Comparison of ENCODE assay signal across 39 cellular contexts in genomic region chr2:136032817-136033216, GRCh38.
"Had no signal": no experiment of that assay in that cellular context is flagged by ENCODE, and none has a peak within 500 bp of the region (broad histone marks: within the 10 kb centered on the region; RNA-seq: fewer than 3 reads in every experiment).

No MANE protein-coding gene starts in this region.

- H3K4me3 Mint-ChIP-seq: activated B cell treated with CpG ODN at 0.5 μM for 24 hours; activated CD4-positive, alpha-beta memory T cell treated with anti-CD3 and anti-CD28 coated beads for 36 hours; activated CD4-positive, alpha-beta T cell treated with anti-CD3 and anti-CD28 coated beads, Interleukin-2, amount 10 ng/mL, durations not matched to agents 24 days and 14 days; activated CD8-positive, alpha-beta T cell treated with anti-CD3 and anti-CD28 coated beads for 36 hours; activated naive CD4-positive, alpha-beta T cell treated with anti-CD3 and anti-CD28 coated beads, Interleukin-2, amount 10 ng/mL, durations not matched to agents 7 days and 5 days; activated naive CD4-positive, alpha-beta T cell treated with anti-CD3 and anti-CD28 coated beads, Interleukin-2, amount 50 U/mL, for 24 hours; activated naive CD8-positive, alpha-beta T cell; activated naive CD8-positive, alpha-beta T cell treated with anti-CD3 and anti-CD28 coated beads, Interleukin-2, amount 10 ng/mL, durations not matched to agents 7 days and 5 days; activated naive CD8-positive, alpha-beta T cell treated with anti-CD3 and anti-CD28 coated beads, Interleukin-2, amount 50 U/mL, for 24 hours; activated T-cell treated with anti-CD3 and anti-CD28 coated beads, Interleukin-2, amount 50 U/mL, for 4 hours; activated T-cell treated with anti-CD3 and anti-CD28 coated beads, Interleukin-2, amount 50 U/mL, for 72 hours; activated T-helper 1 cell treated with anti-CD3 and anti-CD28 coated beads, Interleukin-12 subunit alpha, Interleukin-12 subunit beta, Interleukin-2, Interleukin-4 antibody, amounts not matched to agents 30 ng/mL and 10 ng/mL and 1 ng/mL, durations not matched to agents 14 hours and 24 hours and 36 hours; central memory CD8-positive, alpha-beta T cell; T-helper 1 cell treated with Interleukin-12 subunit alpha and Interleukin-12 subunit beta and Interleukin-4 antibody, amounts not matched to agents 30 μg/mL and 1 μg/mL, for 36 hours; T-helper 2 cell treated with Interferon-gamma antibody and Interleukin-4, amounts not matched to agents 5 μg/mL and 100 μg/mL, for 36 hours had no signal

- H3K27ac Mint-ChIP-seq: activated B cell treated with CpG ODN at 0.5 μM for 24 hours; activated CD4-positive, alpha-beta memory T cell treated with anti-CD3 and anti-CD28 coated beads for 36 hours; activated CD4-positive, alpha-beta T cell treated with anti-CD3 and anti-CD28 coated beads, Interleukin-2, amount 10 ng/mL, durations not matched to agents 24 days and 14 days; activated CD8-positive, alpha-beta T cell treated with anti-CD3 and anti-CD28 coated beads for 36 hours; activated naive CD4-positive, alpha-beta T cell treated with anti-CD3 and anti-CD28 coated beads, Interleukin-2, amount 10 ng/mL, durations not matched to agents 7 days and 5 days; activated naive CD4-positive, alpha-beta T cell treated with anti-CD3 and anti-CD28 coated beads, Interleukin-2, amount 50 U/mL, for 24 hours; activated naive CD8-positive, alpha-beta T cell; activated naive CD8-positive, alpha-beta T cell treated with anti-CD3 and anti-CD28 coated beads, Interleukin-2, amount 10 ng/mL, durations not matched to agents 7 days and 5 days; activated naive CD8-positive, alpha-beta T cell treated with anti-CD3 and anti-CD28 coated beads, Interleukin-2, amount 50 U/mL, for 24 hours; activated T-cell treated with anti-CD3 and anti-CD28 coated beads, Interleukin-2, amount 50 U/mL, for 72 hours; activated T-helper 1 cell treated with anti-CD3 and anti-CD28 coated beads, Interleukin-12 subunit alpha, Interleukin-12 subunit beta, Interleukin-2, Interleukin-4 antibody, amounts not matched to agents 30 ng/mL and 10 ng/mL and 1 ng/mL, durations not matched to agents 14 hours and 24 hours and 36 hours; activated T-helper 2 cell treated with anti-CD3 and anti-CD28 coated beads, Interferon-gamma antibody, Interleukin-2, Interleukin-4, amounts not matched to agents 10 μg/mL and 5 μg/mL and 100 μg/mL, durations not matched to agents 14 hours and 24 hours and 36 hours; T-helper 1 cell treated with Interleukin-12 subunit alpha and Interleukin-12 subunit beta and Interleukin-4 antibody, amounts not matched to agents 30 μg/mL and 1 μg/mL, for 36 hours; T-helper 2 cell treated with Interferon-gamma antibody and Interleukin-4, amounts not matched to agents 5 μg/mL and 100 μg/mL, for 36 hours had no signal

- DNase-seq: activated B cell treated with CpG ODN at 0.5 μM for 24 hours; activated CD4-positive, alpha-beta memory T cell treated with anti-CD3 and anti-CD28 coated beads for 36 hours; activated CD4-positive, alpha-beta T cell treated with anti-CD3 and anti-CD28 coated beads for 4 hours; activated CD4-positive, alpha-beta T cell treated with anti-CD3 and anti-CD28 coated beads, Interleukin-2, amount 10 ng/mL, durations not matched to agents 24 days and 14 days; activated CD4-positive, alpha-beta T cell treated with anti-CD3 and anti-CD28 coated beads, Interleukin-2, amount 50 U/mL, for 1 hour; activated CD4-positive, alpha-beta T cell treated with anti-CD3 and anti-CD28 coated beads, Interleukin-2, amount 50 U/mL, for 4 hours; activated CD4-positive, CD25-positive, alpha-beta regulatory T cell treated with anti-CD3 and anti-CD28 coated beads, Interleukin-2, amount 50 U/mL, for 72 hours; activated CD8-positive, alpha-beta memory T cell treated with anti-CD3 and anti-CD28 coated beads, Interleukin-2, amount 50 U/mL, for 4 hours; activated CD8-positive, alpha-beta T cell treated with anti-CD3 and anti-CD28 coated beads for 36 hours; activated effector memory CD4-positive, alpha-beta T cell treated with Interleukin-2 at 50 U/mL for 16 hours; activated gamma-delta T cell; activated naive CD4-positive, alpha-beta T cell treated with anti-CD3 and anti-CD28 coated beads, Interleukin-2, amount 10 ng/mL, durations not matched to agents 7 days and 5 days; activated naive CD4-positive, alpha-beta T cell treated with Interleukin-2 at 50 U/mL for 16 hours; activated naive CD8-positive, alpha-beta T cell treated with anti-CD3 and anti-CD28 coated beads, Interleukin-2, amount 10 ng/mL, durations not matched to agents 7 days and 5 days; activated naive CD8-positive, alpha-beta T cell treated with anti-CD3 and anti-CD28 coated beads, Interleukin-2, amount 50 U/mL, for 24 hours; activated T-cell treated with anti-CD3 and anti-CD28 coated beads for 4 hours; activated T-cell treated with anti-CD3 and anti-CD28 coated beads, Interleukin-2, amount 50 U/mL, for 1 hour; activated T-cell treated with anti-CD3 and anti-CD28 coated beads, Interleukin-2, amount 50 U/mL, for 4 hours; activated T-cell treated with anti-CD3 and anti-CD28 coated beads, Interleukin-2, amount 50 U/mL, for 72 hours; amygdala; anterior cingulate cortex; caudate nucleus; cerebellar nuclear complex; T-helper 1 cell; T-helper 2 cell; T-helper 9 cell had no signal

- H3K36me3 ChIP-seq: ascending aorta, cardiac muscle cell had no signal

- H3K27ac ChIP-seq: ascending aorta, cardiac muscle cell, VCaP had no signal

- H3K9me3 ChIP-seq: ascending aorta had no signal

- H3K36me3 Mint-ChIP-seq: activated CD4-positive, alpha-beta memory T cell treated with anti-CD3 and anti-CD28 coated beads for 36 hours; activated naive CD4-positive, alpha-beta T cell treated with anti-CD3 and anti-CD28 coated beads, Interleukin-2, amount 50 U/mL, for 24 hours; activated naive CD8-positive, alpha-beta T cell; brain had no signal

- ATAC-seq: activated CD8-positive, alpha-beta T cell treated with anti-CD3 and anti-CD28 coated beads for 36 hours; activated naive CD8-positive, alpha-beta T cell treated with anti-CD3 and anti-CD28 coated beads, Interleukin-2, amount 50 U/mL, for 24 hours; activated T-cell treated with anti-CD3 and anti-CD28 coated beads, Interleukin-2, amount 50 U/mL, for 4 hours; activated T-cell treated with anti-CD3 and anti-CD28 coated beads, Interleukin-2, amount 50 U/mL, for 72 hours had no signal

- FAIRE-seq: bronchial epithelial cell, TTC549 had no signal

- H3K27me3 Mint-ChIP-seq: activated B cell treated with CpG ODN at 0.5 μM for 24 hours; activated CD4-positive, alpha-beta memory T cell treated with anti-CD3 and anti-CD28 coated beads for 36 hours; activated CD8-positive, alpha-beta T cell treated with anti-CD3 and anti-CD28 coated beads for 36 hours; activated naive CD4-positive, alpha-beta T cell treated with anti-CD3 and anti-CD28 coated beads, Interleukin-2, amount 50 U/mL, for 24 hours; activated naive CD8-positive, alpha-beta T cell; activated naive CD8-positive, alpha-beta T cell treated with anti-CD3 and anti-CD28 coated beads, Interleukin-2, amount 10 ng/mL, durations not matched to agents 7 days and 5 days; brain; central memory CD8-positive, alpha-beta T cell had no signal

- H3K4me1 Mint-ChIP-seq: activated naive CD4-positive, alpha-beta T cell treated with anti-CD3 and anti-CD28 coated beads, Interleukin-2, amount 10 ng/mL, durations not matched to agents 7 days and 5 days; activated naive CD4-positive, alpha-beta T cell treated with anti-CD3 and anti-CD28 coated beads, Interleukin-2, amount 50 U/mL, for 24 hours; central memory CD8-positive, alpha-beta T cell had no signal

- H3K4me1 ChIP-seq: ascending aorta had no signal

- H3K4me3 ChIP-seq: ascending aorta, cardiac muscle cell had no signal

- H3K9me3 Mint-ChIP-seq: activated B cell treated with CpG ODN at 0.5 μM for 24 hours; activated CD4-positive, alpha-beta memory T cell treated with anti-CD3 and anti-CD28 coated beads for 36 hours; activated CD8-positive, alpha-beta T cell treated with anti-CD3 and anti-CD28 coated beads for 36 hours; activated naive CD4-positive, alpha-beta T cell treated with anti-CD3 and anti-CD28 coated beads, Interleukin-2, amount 50 U/mL, for 24 hours; activated naive CD8-positive, alpha-beta T cell treated with anti-CD3 and anti-CD28 coated beads, Interleukin-2, amount 50 U/mL, for 24 hours; activated T-cell treated with anti-CD3 and anti-CD28 coated beads, Interleukin-2, amount 50 U/mL, for 4 hours; activated T-cell treated with anti-CD3 and anti-CD28 coated beads, Interleukin-2, amount 50 U/mL, for 72 hours; central memory CD8-positive, alpha-beta T cell had no signal

- H3K27me3 ChIP-seq: ascending aorta, cardiac muscle cell had no signal
